Comparison of ENCODE assay signal across 6 cellular contexts in genomic region chr16:88157686-88158085, GRCh38.
DNase-seq lines count a peak whose midpoint lies in the region; ATAC-seq and TF ChIP-seq lines count a peak whose summit lies in the region.
"Not testable (repeated sequence)": the region's sequence is repeated elsewhere in the genome, so short reads cannot be mapped to it uniquely, and the experiment has no call there.

No MANE protein-coding gene starts in this region.

- not testable (repeated sequence) for H3K27ac ChIP-seq in spleen

- H3K4me3 ChIP-seq in spleen = not testable (repeated sequence)

- H3K27me3 ChIP-seq in spleen (replicated peaks in 1 of 7) = not testable (repeated sequence)

- H3K4me3 Mint-ChIP-seq in type B pancreatic cell = not testable (repeated sequence)

- not testable (repeated sequence) for H3K36me3 Mint-ChIP-seq in type B pancreatic cell

- H3K4me1 Mint-ChIP-seq in type B pancreatic cell (ENCODE audit: unreplicated experiment) = not testable (repeated sequence)

- not testable (repeated sequence) for ATAC-seq in Right ventricle myocardium superior (ENCODE audit: poor library complexity)

- H3K36me3 ChIP-seq in spleen = not testable (repeated sequence)

- not testable (repeated sequence) for H3K27me3 Mint-ChIP-seq in type B pancreatic cell

- H3K9me3 ChIP-seq in spleen = not testable (repeated sequence)

- not testable (repeated sequence) for H3K27ac Mint-ChIP-seq in type B pancreatic cell

- not testable (repeated sequence) for H3K4me1 ChIP-seq in spleen

- TF ChIP-seq POLR2A in spleen (IDR thresholded peaks at IDR 0.05) = not testable (repeated sequence)

- WGBS in spleen, 5 donors = 74 to 88% (median 78%) methylated on average over 5 to 12 of the region's 12 CpGs

- H3K9me3 Mint-ChIP-seq in type B pancreatic cell = not testable (repeated sequence)

- not testable (repeated sequence) for TF ChIP-seq CTCF in spleen (IDR thresholded peaks at IDR 0.05 in 8 of 11, conservative IDR thresholded peaks at IDR 0.05 in 3 of 11); type B pancreatic cell (conservative IDR thresholded peaks at IDR 0.05)

- intact Hi-C loops in Right ventricle myocardium superior (cut with DNase I); posterior vena cava (cut with DNase I); spleen (cut with DNase I; ENCODE audit: low total_unique reads): not testable (repeated sequence)

- peak; percentile 13 for DNase-seq in activated effector memory CD4-positive, alpha-beta T cell treated with anti-CD3 and anti-CD28 coated beads, Interleukin-2, amount 50 U/mL, for 16 hours
- DNase-seq in Right ventricle myocardium superior (peak; percentile 5), mesenteric fat pad (ENCODE audit: low spot score) (peak; percentile 45), posterior vena cava (ENCODE audit: low spot score) (peak; percentile 20), spleen (peak; percentile 34), type B pancreatic cell (ENCODE audit: extremely low spot score, unreplicated experiment) (peak; percentile 32)
